Comparison of ENCODE assay signal across 15 cellular contexts in genomic region chr7:27112361-27112760, GRCh38. TPM values are rescaled to one million over a fixed set of nuclear protein-coding genes. Genes with fewer than 3 reads are reported as not detected.
A peak's percentile ranks its signal among the peaks of the same experiment; 100 is the strongest.
DNase-seq lines count a peak whose midpoint lies in the region; ATAC-seq and TF ChIP-seq lines count a peak whose summit lies in the region.
"Had no signal": no experiment of that assay in that cellular context is flagged by ENCODE, and none has a peak within 500 bp of the region (broad histone marks: within the 10 kb centered on the region; RNA-seq: fewer than 3 reads in every experiment).

No MANE protein-coding gene starts in this region.

- no peak for DNase-seq in AG04450 (ENCODE audit: low read depth, low spot score)
- DNase-seq in kidney epithelial cell (ENCODE audit: low read depth) = no peak
- no peak for DNase-seq in sigmoid colon
- no peak for DNase-seq in NCI-H1694 treated with DMSO at 0.1 percent for 48 hours (lab: John Stamatoyannopoulos, UW)
- DNase-seq in GM19240 (ENCODE audit: insufficient read length, low spot score) = no peak
- no peak for DNase-seq in stimulated activated CD4-positive, alpha-beta T cell treated with anti-CD3 and anti-CD28 coated beads, Interleukin-12 subunit alpha, Interleukin-12 subunit beta, amount 100 ng/mL, for 4 hours
- DNase-seq: activated naive CD4-positive, alpha-beta T cell treated with anti-CD3 and anti-CD28 coated beads, Interleukin-2, amount 10 ng/mL, durations not matched to agents 7 days and 5 days; CD8-positive, alpha-beta memory T cell; NCI-H2171 had no signal

- POLR2A ChIA-PET in AG04450 (lab: Yijun Ruan, JAX) = interaction anchor here (0.7 to 1.5 kb wide), 4 partner anchors 11 to 40 kb away, joined by 3 to 6 read pairs (median 3); partner anchors contain the start of gene HOXA3

- peaks cover 0 to 10% (median 3%) of the 10 kb centered on the region in 5 experiments for H3K9me3 Mint-ChIP-seq in brain
- H3K9me3 Mint-ChIP-seq: activated naive CD4-positive, alpha-beta T cell treated with anti-CD3 and anti-CD28 coated beads, Interleukin-2, amount 10 ng/mL, durations not matched to agents 7 days and 5 days; CD8-positive, alpha-beta memory T cell had no signal

- H3K27ac Mint-ChIP-seq in brain = peak overlapping the region in 1 of 5 experiments; percentile 95
- H3K27ac Mint-ChIP-seq: activated naive CD4-positive, alpha-beta T cell treated with anti-CD3 and anti-CD28 coated beads, Interleukin-2, amount 10 ng/mL, durations not matched to agents 7 days and 5 days had no signal

- H3K9me3 ChIP-seq in AG04450 (ENCODE audit: control insufficient read depth, insufficient read depth, low read length) (no peaks in the 10 kb centered on the region), sigmoid colon (no peaks in the 10 kb centered on the region)

- no peak for TF ChIP-seq CTCF in AG04450 (IDR thresholded peaks at IDR 0.05; ENCODE audit: low read depth, low read length)
- no peak for TF ChIP-seq CTCF in brain (conservative IDR thresholded peaks at IDR 0.05)
- TF ChIP-seq CTCF in kidney epithelial cell (IDR thresholded peaks at IDR 0.05; ENCODE audit: insufficient read depth, low read length, poor library complexity, severe bottlenecking) = no peak
- no peak for TF ChIP-seq CTCF in sigmoid colon (IDR thresholded peaks at IDR 0.05)

- WGBS in sigmoid colon, 2 donors = 23 to 56% methylated on average over 4 of the region's 4 CpGs

- H3K4me1 ChIP-seq in sigmoid colon = peaks cover 0 to 83% (median 76%) of the 10 kb centered on the region in 4 donors

- peak overlapping the region in 4 of 5 experiments; percentile 75 to 93 (median 87) for H3K4me3 Mint-ChIP-seq in brain
- H3K4me3 Mint-ChIP-seq: activated naive CD4-positive, alpha-beta T cell treated with anti-CD3 and anti-CD28 coated beads, Interleukin-2, amount 10 ng/mL, durations not matched to agents 7 days and 5 days; CD8-positive, alpha-beta memory T cell had no signal

- peaks cover 29% of the 10 kb centered on the region for H3K4me1 Mint-ChIP-seq in brain
- H3K4me1 Mint-ChIP-seq: activated naive CD4-positive, alpha-beta T cell treated with anti-CD3 and anti-CD28 coated beads, Interleukin-2, amount 10 ng/mL, durations not matched to agents 7 days and 5 days; CD8-positive, alpha-beta memory T cell had no signal

- intact Hi-C loops in sigmoid colon (cut with DNase I) = no loop called here

- TF ChIP-seq EP300 in sigmoid colon (IDR thresholded peaks at IDR 0.05) = no peak

- CTCF ChIA-PET in AG04450 (lab: Charles Lee) = interaction anchor here (0.6 to 1.0 kb wide), 4 partner anchors 29 to 434 kb away, joined by 3 to 8 read pairs (median 4); partner anchors contain the start of gene HOXA5

- peaks cover 3% of the 10 kb centered on the region for H3K36me3 Mint-ChIP-seq in brain
- H3K36me3 Mint-ChIP-seq: activated naive CD4-positive, alpha-beta T cell treated with anti-CD3 and anti-CD28 coated beads, Interleukin-2, amount 10 ng/mL, durations not matched to agents 7 days and 5 days; CD8-positive, alpha-beta memory T cell had no signal

- ATAC-seq in GM19463 (IDR thresholded peaks at IDR 0.05; ENCODE audit: unreplicated experiment) = no peak
- ATAC-seq: esophagus mucosa had no signal

- H3K27me3 ChIP-seq in AG04450 (ENCODE audit: control insufficient read depth, insufficient read depth, low read length) (no peaks in the 10 kb centered on the region), kidney epithelial cell (ENCODE audit: control insufficient read depth, insufficient read depth, low read length) (no peaks in the 10 kb centered on the region), sigmoid colon (no peaks in the 10 kb centered on the region)

- TF ChIP-seq POLR2A in sigmoid colon (IDR thresholded peaks at IDR 0.05) = no peak

- H3K27ac ChIP-seq in AG04450 (ENCODE audit: low read depth, low read length) (no peak overlapping the region), sigmoid colon (peak overlapping the region; percentile 93 to 99 (median 94))

- H3K36me3 ChIP-seq in kidney epithelial cell (ENCODE audit: control insufficient read depth, insufficient read depth, low read length) = peaks cover 1% of the 10 kb centered on the region
- no peaks in the 10 kb centered on the region for H3K36me3 ChIP-seq in sigmoid colon

- peaks cover 96% of the 10 kb centered on the region for H3K27me3 Mint-ChIP-seq in brain

- H3K4me3 ChIP-seq in AG04450 (ENCODE audit: low read depth, low read length) = peak overlapping the region; percentile 84
- peak overlapping the region; percentile 74 for H3K4me3 ChIP-seq in kidney epithelial cell (ENCODE audit: low read depth, low read length)
- H3K4me3 ChIP-seq in sigmoid colon = peak overlapping the region in 1 of 4 donors; percentile 70

RNA-seq across cellular contexts. Expression of gene HOXA2, which starts 9.9 kb away (rescaled TPM):
- polyA plus RNA-seq in AG04450 (2011; rRNA removed) (3.1 and 4.1 TPM in 2 replicates), brain (ENCODE audit: insufficient read depth, low read depth, low replicate concordance) (not detected), sigmoid colon (1 to 10 TPM in 1 of 3 donors, under 1 TPM in 2; 0.60 to 1.9 (median 0.69) TPM)
- 2.4 and 3.0 TPM in 2 replicates for polyA minus RNA-seq in AG04450 (2011; rRNA and poly(A)+ RNA removed)
- total RNA-seq in kidney epithelial cell (0.34 and 1.1 TPM in 2 replicates), sigmoid colon (1 to 10 TPM; 1.6 to 4.3 (median 3.2) TPM)
- total RNA-seq: A172; activated CD8-positive, alpha-beta memory T cell treated with anti-CD3 and anti-CD28 coated beads for 36 hours; CD8-positive, alpha-beta memory T cell; G401 had no signal
- polyA plus RNA-seq: CD8-positive, alpha-beta memory T cell had no signal

RNA-seq across cellular contexts. Expression of gene HOXA1, which starts 16.6 kb away (rescaled TPM):
- polyA plus RNA-seq in AG04450 (2011; rRNA removed) (2.6 and 2.9 TPM in 2 replicates), brain (ENCODE audit: insufficient read depth, low read depth, low replicate concordance) (not detected), sigmoid colon (1 to 10 TPM in 2 of 3 donors, under 1 TPM in 1; 0.69 to 2.4 (median 2.0) TPM)
- polyA minus RNA-seq in AG04450 (2011; rRNA and poly(A)+ RNA removed) = 1.7 and 2.2 TPM in 2 replicates
- total RNA-seq in kidney epithelial cell (2.8 and 4.3 TPM in 2 replicates), sigmoid colon (1 to 10 TPM in 2 of 4 donors, under 1 TPM in 2; 0.14 to 1.1 (median 0.95) TPM)
- total RNA-seq: A172 had no signal

RNA-seq across cellular contexts. Expression of gene HOXA4, which starts 18.2 kb away (rescaled TPM):
- polyA plus RNA-seq in AG04450 (2011; rRNA removed) = 5.4 and 5.8 TPM in 2 replicates
- 3.6 and 4.2 TPM in 2 replicates for polyA minus RNA-seq in AG04450 (2011; rRNA and poly(A)+ RNA removed)
- polyA plus RNA-seq in brain (ENCODE audit: insufficient read depth, low read depth, low replicate concordance) = 1.1 TPM
- 4.5 and 7.4 TPM in 2 replicates for total RNA-seq in kidney epithelial cell
- total RNA-seq in sigmoid colon = 1 to 10 TPM; 2.0 to 4.2 (median 2.9) TPM
- 1 to 10 TPM in 2 of 3 donors, not detected in 1; 1.8 to 4.8 TPM for polyA plus RNA-seq in sigmoid colon
- total RNA-seq: G401 had no signal

RNA-seq across cellular contexts. Expression of gene HOXA5, which starts 31.1 kb away (rescaled TPM):
- polyA plus RNA-seq in AG04450 (2011; rRNA removed) = 48.3 and 51.0 TPM in 2 replicates
- 37.7 and 49.7 TPM in 2 replicates for polyA minus RNA-seq in AG04450 (2011; rRNA and poly(A)+ RNA removed)
- polyA plus RNA-seq in brain (ENCODE audit: insufficient read depth, low read depth, low replicate concordance) = 25.3 TPM
- total RNA-seq in kidney epithelial cell = 18.8 and 19.1 TPM in 2 replicates
- 10 to 100 TPM in 3 of 4 donors, 1 to 10 TPM in 1; 9.2 to 12.2 (median 11.2) TPM for total RNA-seq in sigmoid colon
- polyA plus RNA-seq in sigmoid colon = 10 to 100 TPM in 1 of 3 donors, 1 to 10 TPM in 2; 3.2 to 14.3 (median 7.8) TPM
- total RNA-seq: activated CD8-positive, alpha-beta memory T cell treated with anti-CD3 and anti-CD28 coated beads for 36 hours; CD8-positive, alpha-beta memory T cell had no signal
- polyA plus RNA-seq: CD8-positive, alpha-beta memory T cell had no signal

RNA-seq across cellular contexts. Expression of gene HOXA6, which starts 35.2 kb away (rescaled TPM):
- polyA plus RNA-seq in AG04450 (2011; rRNA removed) (1.2 and 1.3 TPM in 2 replicates), brain (ENCODE audit: insufficient read depth, low read depth, low replicate concordance) (14.9 TPM), sigmoid colon (1 to 10 TPM in 2 of 3 donors, not detected in 1; 1.6 to 8.1 TPM)
- 0.91 and 2.1 TPM in 2 replicates for polyA minus RNA-seq in AG04450 (2011; rRNA and poly(A)+ RNA removed)
- total RNA-seq in kidney epithelial cell (4.8 and 10.5 TPM in 2 replicates), sigmoid colon (1 to 10 TPM; 4.2 to 10.0 (median 4.5) TPM)
- total RNA-seq: A172; activated CD8-positive, alpha-beta memory T cell treated with anti-CD3 and anti-CD28 coated beads for 36 hours; CD8-positive, alpha-beta memory T cell had no signal
- polyA plus RNA-seq: CD8-positive, alpha-beta memory T cell had no signal
